In genomic region chrX:106178826-106179225, GRCh38 we compare ENCODE assay signal across 19 cellular contexts. TPM values are rescaled to one million over a fixed set of nuclear protein-coding genes. Genes with fewer than 3 reads are reported as not detected.
DNase-seq lines count a peak whose midpoint lies in the region; ATAC-seq and TF ChIP-seq lines count a peak whose summit lies in the region.
"Had no signal": no experiment of that assay in that cellular context is flagged by ENCODE, and none has a peak within 500 bp of the region (broad histone marks: within the 10 kb centered on the region; RNA-seq: fewer than 3 reads in every experiment).

No MANE protein-coding gene starts in this region.

- no peak overlapping the region for H2BK15ac ChIP-seq in H9 (ENCODE audit: low read depth, low read length)

- no peak overlapping the region for H4K5ac ChIP-seq in H9 (ENCODE audit: insufficient read length, low read depth, low read length)

- no peak overlapping the region for H3K4me3 Mint-ChIP-seq in GM23338
- H3K4me3 Mint-ChIP-seq in H9 = no peak overlapping the region

- H3K27ac ChIP-seq in GM23338 (ENCODE audit: low read depth) (no peak overlapping the region), H9 (ENCODE audit: insufficient read length, low read depth, low read length) (no peak overlapping the region)
- H3K27ac ChIP-seq: BLaER1 treated with 17β-estradiol and CSF1 and Interleukin-3, amounts not matched to agents 10 nM and 100 nM had no signal

- ATAC-seq in GM23338 (no peak), HG03571 (IDR thresholded peaks at IDR 0.05; ENCODE audit: unreplicated experiment) (no peak), GM18511 (IDR thresholded peaks at IDR 0.05; ENCODE audit: unreplicated experiment) (no peak), HG02884 (IDR thresholded peaks at IDR 0.05; ENCODE audit: unreplicated experiment) (no peak)
- ATAC-seq: Panc1, Right ventricle myocardium inferior had no signal

- peak; percentile 6 for DNase-seq in GM23338 (ENCODE audit: low spot score)
- DNase-seq in amniotic epithelial cell (ENCODE audit: low read depth) = peak; percentile 3
- no peak for DNase-seq in epithelial cell of proximal tubule (ENCODE audit: low read depth)
- DNase-seq in myocyte (ENCODE audit: low read depth) = peak; percentile 34
- no peak for DNase-seq in H9
- DNase-seq: DMS79, IMR-90, MG63, NCI-H1092, NCI-H1436 treated with DMSO at 0.1 percent for 48 hours, NCI-H2029 treated with DMSO at 0.1 percent for 48 hours, NCI-H2171 had no signal

- H3K9ac ChIP-seq in H9 (ENCODE audit: extremely low read depth, insufficient read length, low read length) = no peak overlapping the region
- H3K9ac ChIP-seq: BLaER1 treated with 17β-estradiol and CSF1 and Interleukin-3, amounts not matched to agents 10 nM and 100 nM had no signal

- H2AK5ac ChIP-seq in H9 (ENCODE audit: insufficient read length, low read length) = no peak overlapping the region

- H3K56ac ChIP-seq in H9 (ENCODE audit: insufficient read length, low read depth, low read length) = no peak overlapping the region

- H3K79me2 ChIP-seq in GM23338 (replicated peaks; ENCODE audit: insufficient read depth) (no peaks in the 10 kb centered on the region), H9 (ENCODE audit: insufficient read depth, low read length) (no peaks in the 10 kb centered on the region)

- no peak overlapping the region for H3K27ac Mint-ChIP-seq in GM23338
- no peak overlapping the region for H3K27ac Mint-ChIP-seq in H9

- TF ChIP-seq CTCF in GM23338 (conservative IDR thresholded peaks at IDR 0.05; ENCODE audit: low read depth in 2 of 2) (peak; percentile 25 to 40; a peak in 3 of 4 replicates), epithelial cell of proximal tubule (conservative IDR thresholded peaks at IDR 0.05; ENCODE audit: low read depth, low read length) (peak; percentile 7), H9 (conservative IDR thresholded peaks at IDR 0.05) (no peak)

- no peak overlapping the region for H3K18ac ChIP-seq in H9 (ENCODE audit: insufficient read length, low read depth, low read length)

- H3K14ac ChIP-seq in H9 (ENCODE audit: insufficient read depth, low read length) = no peak overlapping the region

- H3K4me1 ChIP-seq in GM23338 (ENCODE audit: insufficient read depth) (0 out of 2 replicates have a peak, but pooled peaks cover 3% of the 10 kb centered on the region), H9 (ENCODE audit: insufficient read depth, low read length) (no peaks in the 10 kb centered on the region)
- H3K4me1 ChIP-seq: BLaER1 treated with 17β-estradiol and CSF1 and Interleukin-3, amounts not matched to agents 10 nM and 100 nM; HAP-1 had no signal

- H3K27me3 ChIP-seq in GM23338 (ENCODE audit: insufficient read depth) = no peaks in the 10 kb centered on the region
- H3K27me3 ChIP-seq in H9 (ENCODE audit: insufficient read depth, low read length) = no peaks in the 10 kb centered on the region
- H3K27me3 ChIP-seq: MG63 had no signal

- H3K4me2 ChIP-seq in GM23338 (no peak overlapping the region), H9 (ENCODE audit: insufficient read depth, insufficient read length, low read length) (no peak overlapping the region)
- H3K4me2 ChIP-seq: BLaER1 treated with 17β-estradiol and CSF1 and Interleukin-3, amounts not matched to agents 10 nM and 100 nM had no signal

- no peak overlapping the region for H3K4ac ChIP-seq in H9 (ENCODE audit: low read depth, low read length)

- H4K8ac ChIP-seq in H9 (replicated peaks; ENCODE audit: insufficient read length, low read depth, low read length) = no peak overlapping the region

- H3K23ac ChIP-seq in H9 (ENCODE audit: insufficient read length, low read depth, low read length) = no peak overlapping the region

- H3K9me2 ChIP-seq in GM23338 (ENCODE audit: insufficient read depth) = no peaks in the 10 kb centered on the region

- no peak overlapping the region for H2BK12ac ChIP-seq in H9 (ENCODE audit: insufficient read length, low read depth, low read length)

- H2AFZ ChIP-seq in GM23338 (no peak overlapping the region), H9 (ENCODE audit: low read length) (no peak overlapping the region)

- WGBS in H9 (ENCODE audit: extremely low coverage, insufficient read length, low lambda C conversion rate) = no CpG with 5 or more reads among the region's 5 CpGs

- H3K79me1 ChIP-seq in H9 (ENCODE audit: insufficient read depth, low read depth, low read length, poor library complexity, severe bottlenecking) = no peaks in the 10 kb centered on the region

- no peaks in the 10 kb centered on the region for H4K20me1 ChIP-seq in GM23338 (replicated peaks; ENCODE audit: insufficient read depth)
- no peaks in the 10 kb centered on the region for H4K20me1 ChIP-seq in H9 (ENCODE audit: control insufficient read depth, insufficient read depth, insufficient read length)
- H4K20me1 ChIP-seq: BLaER1 treated with 17β-estradiol and CSF1 and Interleukin-3, amounts not matched to agents 10 nM and 100 nM had no signal

- H3K9me3 Mint-ChIP-seq in GM23338 (peaks cover 21% of the 10 kb centered on the region), H9 (peaks cover 51 to 88% of the 10 kb centered on the region in 2 experiments)

- H3F3A ChIP-seq in GM23338 (replicated peaks; ENCODE audit: low read depth) = no peaks in the 10 kb centered on the region

- no peak overlapping the region for H2BK20ac ChIP-seq in H9 (ENCODE audit: low read depth, low read length, poor library complexity, severe bottlenecking)

- H4K91ac ChIP-seq in H9 (ENCODE audit: insufficient read length, low read depth, low read length) = no peak overlapping the region

- H3K23me2 ChIP-seq in H9 (ENCODE audit: insufficient read length, low read depth, low read length, poor library complexity, severe bottlenecking) = no peaks in the 10 kb centered on the region

- H3K4me1 Mint-ChIP-seq in GM23338 = peaks cover 11% of the 10 kb centered on the region; the same call in 2 of the 3 replicates
- peaks cover 3 to 9% of the 10 kb centered on the region in 2 experiments; a peak in 3 of 4 replicates for H3K4me1 Mint-ChIP-seq in H9

- H3K4me3 ChIP-seq in GM23338 = no peak overlapping the region
- H3K4me3 ChIP-seq in epithelial cell of proximal tubule (ENCODE audit: low read depth, low read length) = no peak overlapping the region
- H3K4me3 ChIP-seq: BLaER1 treated with 17β-estradiol and CSF1 and Interleukin-3, amounts not matched to agents 10 nM and 100 nM; HAP-1; MG63 had no signal

- H3K27me3 Mint-ChIP-seq in GM23338 (ENCODE audit: insufficient read depth, low read depth, poor library complexity) (no peaks in the 10 kb centered on the region), H9 (ENCODE audit: low read depth) (no peaks in the 10 kb centered on the region; the same call in 1 of the 2 replicates)

- no peaks in the 10 kb centered on the region for H3K9me3 ChIP-seq in H9 (ENCODE audit: control insufficient read depth, low read depth, low read length)
- H3K9me3 ChIP-seq: HAP-1, MG63 had no signal

- H3K36me3 Mint-ChIP-seq in GM23338 (ENCODE audit: low read depth) (peaks cover 5% of the 10 kb centered on the region; the same call in 1 of the 3 replicates), H9 (ENCODE audit: insufficient read depth in 1 of 3, low read depth in 3 of 3) (peaks cover 0 to 2% (median 0%) of the 10 kb centered on the region in 3 experiments; a peak in 4 of 7 replicates)

- H3K36me3 ChIP-seq in GM23338 (ENCODE audit: insufficient read depth) = no peaks in the 10 kb centered on the region
- H3K36me3 ChIP-seq: BLaER1 treated with 17β-estradiol and CSF1 and Interleukin-3, amounts not matched to agents 10 nM and 100 nM; HAP-1; MG63 had no signal

- H3T11ph ChIP-seq in H9 (ENCODE audit: low read length) = no peak overlapping the region

- H2BK5ac ChIP-seq in H9 (ENCODE audit: insufficient read length, low read length) = no peak overlapping the region

- H2BK120ac ChIP-seq in H9 (ENCODE audit: low read depth, low read length, poor library complexity, severe bottlenecking) = no peak overlapping the region

TF ChIP-seq in GM23338, 12 proteins besides CTCF, POLR2A, EP300 and RAD21:
- TF ChIP-seq EZH2 (IDR thresholded peaks at IDR 0.05; ENCODE audit: low read depth, unreplicated experiment) (no peak), ETS1 (IDR thresholded peaks at IDR 0.05) (no peak), ZNF331 (CRISPR knock-in tag; IDR thresholded peaks at IDR 0.05; ENCODE audit: low read depth) (no peak)
TF ChIP-seq in GM23338: peak in this region for 0.

RNA-seq across cellular contexts. Expression of gene PWWP3B, which starts 10.7 kb away (rescaled TPM):
- 0.89 and 1.1 TPM in 2 replicates for total RNA-seq in GM23338 (2014; rRNA removed; shearing (Covaris generic))
- 0.84 and 0.92 TPM in 2 replicates for polyA plus RNA-seq in GM23338 (2016; fragmentation: Nextera tagmentation; extraction: Ambion mirVana)
- total RNA-seq in epithelial cell of proximal tubule (0.06 and 0.36 TPM in 2 replicates), myocyte (37.8 and 39.5 TPM in 2 replicates), H9 (2021) (0.13 and 0.26 TPM in 2 replicates)
- polyA plus RNA-seq in myocyte (2012) = 3.0 TPM
- total RNA-seq: IMR-90 had no signal
- polyA plus RNA-seq: IMR-90 had no signal

Comparison
In these comparisons a context has a peak if more than half of its experiments do, and no peak if none do; other contexts are left out.
1. DNase-seq: peak in GM23338 (single experiment), amniotic epithelial cell (single experiment) and myocyte (single experiment); none in epithelial cell of proximal tubule (single experiment) and H9 (single experiment).
2. RNA of gene PWWP3B, which starts 10.7 kb away (total RNA-seq): 37.8 to 39.5 TPM in myocyte; 0.89 to 1.1 TPM in GM23338, 0.13 to 0.26 TPM in H9 and 0.06 to 0.36 TPM in epithelial cell of proximal tubule; every median in the first group is over 10 times any median in the second.